ENCODE assay signal across 13 cellular contexts in genomic region chr7:98288064-98288823, GRCh38. TPM values are rescaled to one million over a fixed set of nuclear protein-coding genes. Genes with fewer than 3 reads are reported as not detected.
DNase-seq lines count a peak whose midpoint lies in the region; ATAC-seq and TF ChIP-seq lines count a peak whose summit lies in the region.
"Had no signal": no experiment of that assay in that cellular context is flagged by ENCODE, and none has a peak within 500 bp of the region (broad histone marks: within the 10 kb centered on the region; RNA-seq: fewer than 3 reads in every experiment).

No MANE protein-coding gene starts in this region.

- ATAC-seq in HG03045 (IDR thresholded peaks at IDR 0.05; ENCODE audit: unreplicated experiment) (no peak), HG03469 (IDR thresholded peaks at IDR 0.05; ENCODE audit: unreplicated experiment) (no peak), HG03439 (IDR thresholded peaks at IDR 0.05; ENCODE audit: unreplicated experiment) (no peak)
- ATAC-seq: activated T-cell treated with anti-CD3 and anti-CD28 coated beads, Interleukin-2, amount 50 U/mL, for 4 hours had no signal

- H3K4me1 Mint-ChIP-seq in CD14-positive monocyte = peaks cover 60% of the 10 kb centered on the region

- H3K9me3 ChIP-seq in HEK293 (ENCODE audit: control insufficient read depth, insufficient read depth, low read depth, low read length) = no peaks in the 10 kb centered on the region
- H3K9me3 ChIP-seq in duodenal mucosa (ENCODE audit: control insufficient read depth in 1 of 2, low read length in 2 of 2) = no peaks in the 10 kb centered on the region
- no peaks in the 10 kb centered on the region for H3K9me3 ChIP-seq in osteoblast (ENCODE audit: low read depth, low read length)

- peak overlapping the region in 1 of 2 donors; percentile 25 for H3K9ac ChIP-seq in duodenal mucosa (ENCODE audit: low read depth in 1 of 2, low read length in 2 of 2)

- H3K4me2 ChIP-seq in osteoblast (ENCODE audit: insufficient read depth, low read length) = no peak overlapping the region
- H3K4me2 ChIP-seq: hepatocyte had no signal

- no peak for TF ChIP-seq CTCF in CD14-positive monocyte (IDR thresholded peaks at IDR 0.05)
- no peak for TF ChIP-seq CTCF in HEK293 (tag by site-specific recombination; IDR thresholded peaks at IDR 0.05)
- no peak for TF ChIP-seq CTCF in osteoblast (IDR thresholded peaks at IDR 0.05; ENCODE audit: extremely low read depth, low read depth, low read length)

- peaks cover 51% of the 10 kb centered on the region for H4K20me1 ChIP-seq in osteoblast (ENCODE audit: insufficient read depth, low read length)

- H3K4me3 ChIP-seq in HEK293 (ENCODE audit: low read depth, low read length) (no peak overlapping the region), duodenal mucosa (ENCODE audit: low read depth in 1 of 2, low read length in 2 of 2) (peak overlapping the region in 1 of 2 donors; percentile 2), osteoblast (ENCODE audit: insufficient read depth, low read length) (no peak overlapping the region)
- H3K4me3 ChIP-seq: hepatocyte, SK-N-MC had no signal

- POLR2A ChIA-PET in HEK293 (lab: Yijun Ruan, JAX) = interaction anchor here (0.5 kb wide), 1 partner anchor 127 kb away, joined by 3 read pairs; no protein-coding TSS in a partner anchor

- no peaks in the 10 kb centered on the region for H3K27me3 ChIP-seq in duodenal mucosa (ENCODE audit: control insufficient read depth in 1 of 2, insufficient read depth in 2 of 2, low read length in 2 of 2)
- no peaks in the 10 kb centered on the region for H3K27me3 ChIP-seq in osteoblast (ENCODE audit: insufficient read depth, low read length)
- H3K27me3 ChIP-seq: hepatocyte had no signal

- H3K27me3 Mint-ChIP-seq in CD14-positive monocyte (ENCODE audit: low read depth in 3 of 3) = no peaks in the 10 kb centered on the region
- H3K27me3 Mint-ChIP-seq: activated B cell treated with CpG ODN at 0.5 μM for 24 hours; CD4-positive, CD25-positive, alpha-beta regulatory T cell had no signal

- CTCF ChIA-PET in HEK293 (lab: Yijun Ruan, JAX) = interaction anchor here (0.5 to 0.6 kb wide), 2 partner anchors 145 to 208 kb away, joined by 3 to 7 read pairs; no protein-coding TSS in a partner anchor

- intact Hi-C loops in CD14-positive monocyte (cut with micrococcal nuclease) = loop anchor here (5.0 to 10.0 kb wide), 2 partner anchors 36 to 517 kb away; partner anchors contain the start of gene TECPR1 (in 2 of the 2)

- H3K27ac Mint-ChIP-seq in CD14-positive monocyte = peak overlapping the region; percentile 61 to 96 (median 79)
- H3K27ac Mint-ChIP-seq: activated B cell treated with CpG ODN at 0.5 μM for 24 hours had no signal

- peaks cover 94% of the 10 kb centered on the region for H3K79me2 ChIP-seq in osteoblast (ENCODE audit: insufficient read depth, low read length)

- no peaks in the 10 kb centered on the region for H3K9me3 Mint-ChIP-seq in CD14-positive monocyte
- H3K9me3 Mint-ChIP-seq: activated B cell treated with CpG ODN at 0.5 μM for 24 hours; activated T-cell treated with anti-CD3 and anti-CD28 coated beads, Interleukin-2, amount 50 U/mL, for 4 hours; CD4-positive, CD25-positive, alpha-beta regulatory T cell had no signal

- H3K36me3 Mint-ChIP-seq in CD14-positive monocyte = peaks cover 41 to 81% of the 10 kb centered on the region in 2 donors

- no peak overlapping the region for H2AFZ ChIP-seq in osteoblast (ENCODE audit: low read length)
- H2AFZ ChIP-seq: hepatocyte had no signal

- no peak overlapping the region for H3K4me3 Mint-ChIP-seq in CD14-positive monocyte
- H3K4me3 Mint-ChIP-seq: activated B cell treated with CpG ODN at 0.5 μM for 24 hours; activated T-cell treated with anti-CD3 and anti-CD28 coated beads, Interleukin-2, amount 50 U/mL, for 4 hours; CD4-positive, CD25-positive, alpha-beta regulatory T cell had no signal

- H3K4me1 ChIP-seq in HEK293 (ENCODE audit: control insufficient read depth, insufficient read depth, low read length) (no peaks in the 10 kb centered on the region), duodenal mucosa (ENCODE audit: control insufficient read depth in 1 of 2, insufficient read depth in 2 of 2, low read length in 2 of 2) (peaks cover 50 to 59% of the 10 kb centered on the region in 2 donors), osteoblast (ENCODE audit: insufficient read depth, low read length) (peaks cover 42% of the 10 kb centered on the region)

- H3K36me3 ChIP-seq in HEK293 (ENCODE audit: control insufficient read depth in 2 of 2, insufficient read depth in 1 of 2, low read length in 2 of 2) (peaks cover 4 to 66% of the 10 kb centered on the region in 2 experiments), duodenal mucosa (ENCODE audit: control insufficient read depth in 1 of 2, insufficient read depth in 2 of 2, low read length in 2 of 2) (peaks cover 26 to 36% of the 10 kb centered on the region in 2 donors), osteoblast (ENCODE audit: insufficient read depth, low read length) (peaks cover 48% of the 10 kb centered on the region)

- DNase-seq in CD14-positive monocyte (ENCODE audit: low spot score) (no peak), osteoblast (ENCODE audit: insufficient read length, low spot score, missing footprints) (peak; percentile 72)
- no peak for DNase-seq in activated CD4-positive, alpha-beta T cell treated with anti-CD3 and anti-CD28 coated beads for 48 hours
- DNase-seq: activated B cell treated with CpG ODN at 0.5 μM for 24 hours; activated T-cell treated with anti-CD3 and anti-CD28 coated beads, Interleukin-2, amount 50 U/mL, for 4 hours; CD4-positive, CD25-positive, alpha-beta regulatory T cell had no signal

- no peak overlapping the region for H3K27ac ChIP-seq in HEK293 (ENCODE audit: extremely low read depth, low read depth, low read length)
- peak overlapping the region; percentile 5 for H3K27ac ChIP-seq in duodenal mucosa (ENCODE audit: low read depth, low read length)
- H3K27ac ChIP-seq in osteoblast (ENCODE audit: low read depth, low read length) = peak overlapping the region; percentile 28
- H3K27ac ChIP-seq: hepatocyte, SK-N-MC had no signal

TF ChIP-seq in HEK293, 187 proteins besides CTCF, POLR2A, EP300 and RAD21:
- TF ChIP-seq ZNF473 (tag by site-specific recombination; IDR thresholded peaks at IDR 0.05) = no peak
- TF ChIP-seq ZNF792 (tag by site-specific recombination; IDR thresholded peaks at IDR 0.05) = no peak
- peak; percentile 95 for TF ChIP-seq ZNF239 (tag by site-specific recombination; IDR thresholded peaks at IDR 0.05)

RNA-seq across cellular contexts. Expression of gene BRI3, which starts 6.8 kb away (rescaled TPM):
- 100 to 1,000 TPM; 120 to 149 TPM for polyA plus RNA-seq in CD14-positive monocyte
- total RNA-seq in osteoblast = 95.9 and 113 TPM in 2 replicates

RNA-seq across cellular contexts. Expression of gene TECPR1, which starts 36.2 kb away (rescaled TPM):
- polyA plus RNA-seq in CD14-positive monocyte = 10 to 100 TPM in 1 of 2 donors, 1 to 10 TPM in 1; 5.7 to 10.2 TPM
- total RNA-seq in osteoblast = 20.3 and 22.4 TPM in 2 replicates
